24 cellular contexts compared by ENCODE assay signal in genomic region chr14:56996721-56997399, GRCh38.
DNase-seq lines count a peak whose midpoint lies in the region; ATAC-seq, FAIRE-seq and TF ChIP-seq lines count a peak whose summit lies in the region.
"Had no signal": no experiment of that assay in that cellular context is flagged by ENCODE, and none has a peak within 500 bp of the region (broad histone marks: within the 10 kb centered on the region; RNA-seq: fewer than 3 reads in every experiment).

No MANE protein-coding gene starts in this region.

- no peak for TF ChIP-seq EP300 in GM12878 (IDR thresholded peaks at IDR 0.05; ENCODE audit: borderline replicate concordance in 1 of 2, control insufficient read depth in 1 of 2, low read depth in 2 of 2, low read length in 2 of 2)

- RAD21 ChIA-PET in GM12878 (lab: Charles Lee; ENCODE audit: unreplicated experiment), result no interaction called here

- peaks cover 2% of the 10 kb centered on the region for H3K9me3 Mint-ChIP-seq in WTC11
- H3K9me3 Mint-ChIP-seq in effector memory CD8-positive, alpha-beta T cell, result no peaks in the 10 kb centered on the region
- H3K9me3 Mint-ChIP-seq: stimulated activated memory B cell treated with anti-CD40 and anti-IgM and Interleukin-4, amounts not matched to agents 10 μg/mL and 1 μg/mL and 100 μg/mL, for 72 hours had no signal

- no peaks in the 10 kb centered on the region for H3K36me3 Mint-ChIP-seq in WTC11
- no peaks in the 10 kb centered on the region for H3K36me3 Mint-ChIP-seq in effector memory CD8-positive, alpha-beta T cell (ENCODE audit: insufficient read depth)
- H3K36me3 Mint-ChIP-seq: activated naive CD8-positive, alpha-beta T cell treated with anti-CD3 and anti-CD28 coated beads, Interleukin-2, amount 10 ng/mL, durations not matched to agents 7 days and 5 days; CD14-positive monocyte; IgD-negative memory B cell; stimulated activated memory B cell treated with anti-CD40 and anti-IgM and Interleukin-4, amounts not matched to agents 10 μg/mL and 1 μg/mL and 100 μg/mL, for 72 hours had no signal

- intact Hi-C loops in GM12878 (cut with micrococcal nuclease; ENCODE audit: unreplicated experiment) (no loop called here), left cardiac atrium (cut with DNase I) (no loop called here)

- no peak overlapping the region for H2AFZ ChIP-seq in GM12878 (ENCODE audit: control insufficient read depth, low read depth, low read length)

- TF ChIP-seq RAD21 in GM12878 (IDR thresholded peaks at IDR 0.05; ENCODE audit: insufficient read depth, low read depth, low read length), result no peak

- peak; percentile 13 for FAIRE-seq in GM12878 (lab: Jason Lieb, UNC)
- FAIRE-seq: frontal cortex had no signal

- peak; percentile 60 for DNase-seq in COLO668 (lab: John Stamatoyannopoulos, UW; ENCODE audit: unreplicated experiment)
- DNase-seq in NCI-H1105 treated with DMSO at 0.1 percent for 48 hours (lab: John Stamatoyannopoulos, UW), result peak; percentile 73
- peak; percentile 84 for DNase-seq in NCI-H524 treated with DMSO at 0.1 percent for 48 hours (lab: John Stamatoyannopoulos, UW)
- no peak for DNase-seq in GM12878 (ENCODE audit: low read depth, low spot score)
- no peak for DNase-seq in WTC11 (ENCODE audit: low spot score)
- no peak for DNase-seq in effector memory CD8-positive, alpha-beta T cell
- DNase-seq in left cardiac atrium, result no peak
- DNase-seq: activated CD4-positive, CD25-positive, alpha-beta regulatory T cell treated with anti-CD3 and anti-CD28 coated beads, Interleukin-2, amount 50 U/mL, for 72 hours; activated naive CD8-positive, alpha-beta T cell treated with anti-CD3 and anti-CD28 coated beads, Interleukin-2, amount 10 ng/mL, durations not matched to agents 7 days and 5 days; brain microvascular endothelial cell; H7; nucleus accumbens; OCI-M1; right cardiac atrium; SK-N-SH; stimulated activated CD4-positive, alpha-beta T cell treated with anti-CD3 and anti-CD28 coated beads, Interleukin-15, amount 100 ng/mL, for 24 hours; T1000 had no signal

- no peak for ATAC-seq in GM12878
- ATAC-seq in WTC11, result no peak
- ATAC-seq in effector memory CD8-positive, alpha-beta T cell (replicated peaks), result no peak
- ATAC-seq in left cardiac atrium, result no peak
- ATAC-seq in GM19452 (IDR thresholded peaks at IDR 0.05; ENCODE audit: unreplicated experiment), result no peak
- ATAC-seq: right cardiac atrium; stimulated activated memory B cell treated with anti-CD40 and anti-IgM and Interleukin-4, amounts not matched to agents 10 μg/mL and 1 μg/mL and 100 μg/mL, for 72 hours had no signal

- SMC1A ChIA-PET in GM12878 (lab: Charles Lee; ENCODE audit: uncharacterized antibody, unreplicated experiment), result interaction anchor here (0.6 kb wide), 1 partner anchor 313 kb away, joined by 3 read pairs; no protein-coding TSS in a partner anchor

- no peaks in the 10 kb centered on the region for H3K79me2 ChIP-seq in GM12878 (ENCODE audit: control insufficient read depth, insufficient read depth, low read length)

- H3K4me1 ChIP-seq in GM12878 (ENCODE audit: control insufficient read depth, insufficient read depth, low read length), result no peaks in the 10 kb centered on the region
- H3K4me1 ChIP-seq: tibial nerve had no signal

- H3K9me3 ChIP-seq in GM12878 (replicated peaks; ENCODE audit: control insufficient read depth, insufficient read depth, low read length), result no peaks in the 10 kb centered on the region
- H3K9me3 ChIP-seq: SK-N-SH, tibial nerve had no signal

- no peak overlapping the region for H3K4me2 ChIP-seq in GM12878 (ENCODE audit: control insufficient read depth, insufficient read depth)
- H3K4me2 ChIP-seq: SK-N-SH had no signal

- TF ChIP-seq CTCF in GM12878 (IDR thresholded peaks at IDR 0.05 in 2 of 3, conservative IDR thresholded peaks at IDR 0.05 in 1 of 3; ENCODE audit: control insufficient read depth in 2 of 3, extremely low read depth in 1 of 3, insufficient read depth in 1 of 3, low read depth in 3 of 3, low read length in 3 of 3), result no peak
- no peak for TF ChIP-seq CTCF in WTC11 (IDR thresholded peaks at IDR 0.05)

- H3K4me3 Mint-ChIP-seq in WTC11, result no peak overlapping the region
- no peak overlapping the region for H3K4me3 Mint-ChIP-seq in effector memory CD8-positive, alpha-beta T cell
- H3K4me3 Mint-ChIP-seq: activated naive CD8-positive, alpha-beta T cell treated with anti-CD3 and anti-CD28 coated beads, Interleukin-2, amount 10 ng/mL, durations not matched to agents 7 days and 5 days; CD14-positive monocyte; IgD-negative memory B cell; stimulated activated memory B cell treated with anti-CD40 and anti-IgM and Interleukin-4, amounts not matched to agents 10 μg/mL and 1 μg/mL and 100 μg/mL, for 72 hours had no signal

- CTCF ChIA-PET in GM12878 (lab: Yijun Ruan, JAX), result no interaction called here
- CTCF ChIA-PET in WTC11 (lab: Charles Lee), result interaction anchor here (0.6 kb wide), 1 partner anchor 123 kb away, joined by 3 read pairs; no protein-coding TSS in a partner anchor

- TF ChIP-seq POLR2A in GM12878 (IDR thresholded peaks at IDR 0.05; ENCODE audit: low read depth, low read length), result no peak

- peaks cover 30% of the 10 kb centered on the region for H3K4me1 Mint-ChIP-seq in WTC11
- H3K4me1 Mint-ChIP-seq in effector memory CD8-positive, alpha-beta T cell (ENCODE audit: low read depth in 2 of 2), result no peaks in the 10 kb centered on the region
- H3K4me1 Mint-ChIP-seq: activated naive CD8-positive, alpha-beta T cell treated with anti-CD3 and anti-CD28 coated beads, Interleukin-2, amount 10 ng/mL, durations not matched to agents 7 days and 5 days; CD14-positive monocyte; IgD-negative memory B cell; stimulated activated memory B cell treated with anti-CD40 and anti-IgM and Interleukin-4, amounts not matched to agents 10 μg/mL and 1 μg/mL and 100 μg/mL, for 72 hours had no signal

- H3K27me3 Mint-ChIP-seq in WTC11 (ENCODE audit: low read depth), result peaks cover 2% of the 10 kb centered on the region; the same call in 1 of the 2 replicates
- H3K27me3 Mint-ChIP-seq in effector memory CD8-positive, alpha-beta T cell, result peaks cover 0 to 3% of the 10 kb centered on the region in 2 donors
- H3K27me3 Mint-ChIP-seq: IgD-negative memory B cell had no signal

- POLR2A ChIA-PET in GM12878 (lab: Charles Lee) (no interaction called here), WTC11 (lab: Charles Lee) (interaction anchor here (0.6 kb wide), 1 partner anchor 583 kb away, joined by 3 read pairs; no protein-coding TSS in a partner anchor)

- H3K27me3 ChIP-seq in GM12878 (replicated peaks in 1 of 2; ENCODE audit: control insufficient read depth in 2 of 2, insufficient read depth in 2 of 2, low read length in 1 of 2), result no peaks in the 10 kb centered on the region
- H3K27me3 ChIP-seq: brain microvascular endothelial cell, tibial nerve had no signal

- BruUV-seq in GM12878 (replicated peaks; lab: Mats Ljungman, UMichigan), result no TSS peak

- H3K4me3 ChIP-seq in GM12878, result no peak overlapping the region
- H3K4me3 ChIP-seq: tibial nerve had no signal

- no peak overlapping the region for H3K27ac ChIP-seq in GM12878 (ENCODE audit: control insufficient read depth, insufficient read depth)
- H3K27ac ChIP-seq: brain microvascular endothelial cell, epithelial cell of prostate, tibial nerve had no signal

- no peak overlapping the region for H3K9ac ChIP-seq in GM12878 (ENCODE audit: control insufficient read depth, insufficient read depth, low read length)
- H3K9ac ChIP-seq: SK-N-SH had no signal

- H3K27ac Mint-ChIP-seq in WTC11, result no peak overlapping the region
- no peak overlapping the region for H3K27ac Mint-ChIP-seq in effector memory CD8-positive, alpha-beta T cell
- H3K27ac Mint-ChIP-seq: activated naive CD8-positive, alpha-beta T cell treated with anti-CD3 and anti-CD28 coated beads, Interleukin-2, amount 10 ng/mL, durations not matched to agents 7 days and 5 days; CD14-positive monocyte; IgD-negative memory B cell; stimulated activated memory B cell treated with anti-CD40 and anti-IgM and Interleukin-4, amounts not matched to agents 10 μg/mL and 1 μg/mL and 100 μg/mL, for 72 hours had no signal

- H4K20me1 ChIP-seq in GM12878 (ENCODE audit: control insufficient read depth, insufficient read depth), result no peaks in the 10 kb centered on the region

- H3K36me3 ChIP-seq in GM12878 (ENCODE audit: control insufficient read depth in 2 of 2, insufficient read depth in 2 of 2, low read length in 1 of 2), result no peaks in the 10 kb centered on the region
- H3K36me3 ChIP-seq: brain microvascular endothelial cell, tibial nerve had no signal

- 48% methylated on average over 10 of the region's 10 CpGs for WGBS in GM12878 (ENCODE audit: insufficient coverage, insufficient replicate concordance, low lambda C conversion rate, missing lambda C conversion rate)

- in situ Hi-C loops in GM12878 (cut with MboI), result no loop called here

TF ChIP-seq in GM12878, 131 proteins besides CTCF, POLR2A, EP300 and RAD21 (continues in another document):
- TF ChIP-seq RELB (IDR thresholded peaks at IDR 0.05; ENCODE audit: low read depth), result no peak
- TF ChIP-seq CHD4 (IDR thresholded peaks at IDR 0.05), result no peak
- TF ChIP-seq ZNF217 (IDR thresholded peaks at IDR 0.05), result no peak

TF ChIP-seq in WTC11, 78 proteins besides CTCF, POLR2A, EP300 and RAD21 (continues in another document):
- no peak for TF ChIP-seq ZNF232 (CRISPR knock-in tag; IDR thresholded peaks at IDR 0.05)
- no peak for TF ChIP-seq OVOL2 (CRISPR knock-in tag; IDR thresholded peaks at IDR 0.05; ENCODE audit: borderline replicate concordance)
- no peak for TF ChIP-seq TCF7 (CRISPR knock-in tag; IDR thresholded peaks at IDR 0.05; ENCODE audit: low read depth)
- TF ChIP-seq ZMAT4 (CRISPR knock-in tag; IDR thresholded peaks at IDR 0.05), result no peak
- no peak for TF ChIP-seq GRHL2 (CRISPR knock-in tag; IDR thresholded peaks at IDR 0.05; ENCODE audit: insufficient replicate concordance, severe bottlenecking)

Comparison
In these comparisons a context has a peak if more than half of its experiments do, and no peak if none do; other contexts are left out.
1. DNase-seq: peak in COLO668 (single experiment), NCI-H1105 treated with DMSO at 0.1 percent for 48 hours (single experiment) and NCI-H524 treated with DMSO at 0.1 percent for 48 hours (single experiment); none in GM12878 (single experiment), WTC11 (single experiment), effector memory CD8-positive, alpha-beta T cell (0 of 3) and left cardiac atrium (single experiment).